Comparison of ENCODE assay signal across 1 cellular context in genomic region chr3:10007126-10007782, GRCh38.
TF ChIP-seq lines count a peak whose summit lies in the region.

No MANE protein-coding gene starts in this region.

TF ChIP-seq in K562, 482 proteins besides CTCF, POLR2A, EP300 and RAD21:
- TF ChIP-seq, protein P1, sequence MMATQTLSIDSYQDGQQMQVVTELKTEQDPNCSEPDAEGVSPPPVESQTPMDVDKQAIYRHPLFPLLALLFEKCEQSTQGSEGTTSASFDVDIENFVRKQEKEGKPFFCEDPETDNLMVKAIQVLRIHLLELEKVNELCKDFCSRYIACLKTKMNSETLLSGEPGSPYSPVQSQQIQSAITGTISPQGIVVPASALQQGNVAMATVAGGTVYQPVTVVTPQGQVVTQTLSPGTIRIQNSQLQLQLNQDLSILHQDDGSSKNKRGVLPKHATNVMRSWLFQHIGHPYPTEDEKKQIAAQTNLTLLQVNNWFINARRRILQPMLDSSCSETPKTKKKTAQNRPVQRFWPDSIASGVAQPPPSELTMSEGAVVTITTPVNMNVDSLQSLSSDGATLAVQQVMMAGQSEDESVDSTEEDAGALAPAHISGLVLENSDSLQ (IDR thresholded peaks at IDR 0.05) = peak; percentile 55
- TF ChIP-seq POLR2G (IDR thresholded peaks at IDR 0.05; ENCODE audit: low read depth, low read length) = peak; percentile 48
- no peak for TF ChIP-seq NBN (IDR thresholded peaks at IDR 0.05; ENCODE audit: low read depth)
- peak; percentile 81 for TF ChIP-seq POLR2AphosphoS2 (IDR thresholded peaks at IDR 0.05; ENCODE audit: low read length)
